Comparison of ENCODE assay signal across 8 cellular contexts in genomic region chr22:31080164-31080847, GRCh38. TPM values are rescaled to one million over a fixed set of nuclear protein-coding genes. Genes with fewer than 3 reads are reported as not detected.
DNase-seq lines count a peak whose midpoint lies in the region; ATAC-seq and TF ChIP-seq lines count a peak whose summit lies in the region.

No MANE protein-coding gene starts in this region.

- peaks cover 28% of the 10 kb centered on the region for H3K4me1 Mint-ChIP-seq in activated naive CD4-positive, alpha-beta T cell treated with anti-CD3 and anti-CD28 coated beads, Interleukin-2, amount 50 U/mL, for 24 hours
- H3K4me1 Mint-ChIP-seq in activated naive CD8-positive, alpha-beta T cell treated with anti-CD3 and anti-CD28 coated beads, Interleukin-2, amount 50 U/mL, for 24 hours = peaks cover 34% of the 10 kb centered on the region

- WGBS in transverse colon (ENCODE audit: low coverage in 1 of 2), 2 donors = 31% methylated on average over 5 of the region's 5 CpGs; no CpG with 5 or more reads in 1 of the 2 donors

- no peak for ATAC-seq in activated naive CD8-positive, alpha-beta T cell treated with anti-CD3 and anti-CD28 coated beads, Interleukin-2, amount 50 U/mL, for 24 hours
- ATAC-seq in left lung (no peak), HG02884 (IDR thresholded peaks at IDR 0.05; ENCODE audit: unreplicated experiment) (no peak)

- peaks cover 18 to 49% of the 10 kb centered on the region in 2 donors for H3K4me1 ChIP-seq in left lung
- peaks cover 24 to 66% (median 51%) of the 10 kb centered on the region in 4 donors for H3K4me1 ChIP-seq in transverse colon

- no peaks in the 10 kb centered on the region for H3K36me3 Mint-ChIP-seq in activated naive CD4-positive, alpha-beta T cell treated with anti-CD3 and anti-CD28 coated beads, Interleukin-2, amount 50 U/mL, for 24 hours
- H3K36me3 Mint-ChIP-seq in activated naive CD8-positive, alpha-beta T cell treated with anti-CD3 and anti-CD28 coated beads, Interleukin-2, amount 50 U/mL, for 24 hours (ENCODE audit: low read depth) = no peaks in the 10 kb centered on the region

- intact Hi-C loops in left lung (cut with DNase I) (loop anchor here (10.0 kb wide), 2 partner anchors 136 to 316 kb away; no protein-coding TSS in a partner anchor), transverse colon (cut with DNase I; ENCODE audit: low total_unique reads) (no loop called here)

- in situ Hi-C loops in transverse colon (cut with MboI; ENCODE audit: low pct_ligation_motif_present in 1 of 4, low pct_unique_long_range_greater_than_20kb in 1 of 4, low sequenced_read_pairs in 3 of 4) = loop anchor here (5.0 to 10.0 kb wide), 2 partner anchors 113 to 136 kb away; partner anchors contain the start of genes MORC2 (in 1 of the 4) and TUG1 (in 1 of the 4)

- H3K27ac ChIP-seq in left lung (peak overlapping the region; percentile 90 to 95), transverse colon (peak overlapping the region; percentile 90 to 97 (median 96))

- no peak for DNase-seq in activated naive CD4-positive, alpha-beta T cell treated with anti-CD3 and anti-CD28 coated beads, Interleukin-2, amount 50 U/mL, for 16 hours
- DNase-seq in activated naive CD8-positive, alpha-beta T cell treated with anti-CD3 and anti-CD28 coated beads, Interleukin-2, amount 50 U/mL, for 24 hours = no peak
- DNase-seq in left lung (no peak), transverse colon (no peak), pons (ENCODE audit: low spot score) (no peak)
- no peak for DNase-seq in stimulated activated CD8-positive, alpha-beta memory T cell treated with anti-CD3 and anti-CD28 coated beads, Interleukin-4, amount 100 ng/mL, for 48 hours

- H3K36me3 ChIP-seq in left lung = no peaks in the 10 kb centered on the region
- no peaks in the 10 kb centered on the region for H3K36me3 ChIP-seq in transverse colon

- H3K9me3 Mint-ChIP-seq in activated naive CD4-positive, alpha-beta T cell treated with anti-CD3 and anti-CD28 coated beads, Interleukin-2, amount 50 U/mL, for 24 hours = no peaks in the 10 kb centered on the region
- no peaks in the 10 kb centered on the region for H3K9me3 Mint-ChIP-seq in activated naive CD8-positive, alpha-beta T cell treated with anti-CD3 and anti-CD28 coated beads, Interleukin-2, amount 50 U/mL, for 24 hours

- TF ChIP-seq CTCF in left lung (IDR thresholded peaks at IDR 0.05) = no peak
- TF ChIP-seq CTCF in transverse colon (IDR thresholded peaks at IDR 0.05) = no peak

- no peaks in the 10 kb centered on the region for H3K27me3 Mint-ChIP-seq in activated naive CD4-positive, alpha-beta T cell treated with anti-CD3 and anti-CD28 coated beads, Interleukin-2, amount 50 U/mL, for 24 hours
- no peaks in the 10 kb centered on the region for H3K27me3 Mint-ChIP-seq in activated naive CD8-positive, alpha-beta T cell treated with anti-CD3 and anti-CD28 coated beads, Interleukin-2, amount 50 U/mL, for 24 hours

- peak overlapping the region; percentile 66 to 77 for H3K4me3 ChIP-seq in left lung
- H3K4me3 ChIP-seq in transverse colon = peak overlapping the region; percentile 26 to 71 (median 63)

- peak overlapping the region; percentile 87 for H3K4me3 Mint-ChIP-seq in activated naive CD4-positive, alpha-beta T cell treated with anti-CD3 and anti-CD28 coated beads, Interleukin-2, amount 50 U/mL, for 24 hours
- peak overlapping the region; percentile 90 for H3K4me3 Mint-ChIP-seq in activated naive CD8-positive, alpha-beta T cell treated with anti-CD3 and anti-CD28 coated beads, Interleukin-2, amount 50 U/mL, for 24 hours

- no peaks in the 10 kb centered on the region for H3K27me3 ChIP-seq in left lung
- no peaks in the 10 kb centered on the region for H3K27me3 ChIP-seq in transverse colon

- no peak for TF ChIP-seq POLR2A in transverse colon (IDR thresholded peaks at IDR 0.05)

- H3K9me3 ChIP-seq in left lung (no peaks in the 10 kb centered on the region), transverse colon (no peaks in the 10 kb centered on the region)

- TF ChIP-seq EP300 in transverse colon (IDR thresholded peaks at IDR 0.05; ENCODE audit: low read depth) = no peak

- H3K27ac Mint-ChIP-seq in activated naive CD4-positive, alpha-beta T cell treated with anti-CD3 and anti-CD28 coated beads, Interleukin-2, amount 50 U/mL, for 24 hours = no peak overlapping the region
- H3K27ac Mint-ChIP-seq in activated naive CD8-positive, alpha-beta T cell treated with anti-CD3 and anti-CD28 coated beads, Interleukin-2, amount 50 U/mL, for 24 hours = peak overlapping the region; percentile 61

RNA-seq across cellular contexts. Expression of gene SMTN, which starts 0.8 kb away (rescaled TPM):
- total RNA-seq in left lung (10 to 100 TPM; 86.4 to 99.7 TPM), transverse colon (100 to 1,000 TPM; 171 to 341 (median 219) TPM)

RNA-seq across cellular contexts. Expression of gene SELENOM, which starts 27.1 kb away (rescaled TPM):
- total RNA-seq in left lung (100 to 1,000 TPM in 1 of 2 donors, 10 to 100 TPM in 1; 80.0 to 115 TPM), transverse colon (100 to 1,000 TPM; 247 to 334 (median 315) TPM)

RNA-seq across cellular contexts. Expression of gene INPP5J, which starts 42.5 kb away (rescaled TPM):
- 1 to 10 TPM; 3.8 to 4.0 TPM for total RNA-seq in left lung
- total RNA-seq in transverse colon = 10 to 100 TPM; 22.4 to 51.2 (median 30.8) TPM

Comparison
In these comparisons a context has a peak if more than half of its experiments do, and no peak if none do; other contexts are left out.
1. RNA of gene INPP5J, which starts 42.5 kb away (total RNA-seq): 22.4 to 51.2 TPM in transverse colon; 3.8 to 4.0 TPM in left lung; every median in the first group is over 4 times any median in the second.